Comparison of ENCODE assay signal across 19 cellular contexts in the genomic region with DNA sequence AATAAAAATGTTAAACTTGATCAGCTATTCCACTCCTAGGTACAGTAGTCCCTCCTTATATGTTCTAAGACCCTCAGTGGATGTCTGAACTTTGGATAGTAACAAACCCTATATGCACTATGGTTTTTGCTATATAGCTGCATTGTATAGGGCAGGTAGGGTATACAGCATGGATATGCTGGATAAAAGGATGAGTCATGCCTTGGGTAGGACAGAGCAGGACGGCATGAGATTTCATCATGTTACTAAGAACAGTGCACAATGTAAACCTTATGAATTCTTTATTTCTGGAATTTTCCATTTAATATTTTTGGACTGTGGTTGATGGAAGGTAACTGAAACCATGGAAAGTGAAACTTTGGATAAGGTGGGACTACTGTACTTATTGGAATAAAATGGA.
"Had no signal": no experiment of that assay in that cellular context is flagged by ENCODE, and none has a peak within 500 bp of the region (broad histone marks: within the 10 kb centered on the region; RNA-seq: fewer than 3 reads in every experiment).

No MANE protein-coding gene starts in this region.

- H3K27ac ChIP-seq: adrenal gland, hepatocyte, ovary, sigmoid colon, VCaP had no signal

- H3K36me3 ChIP-seq: adrenal gland, ovary had no signal

- H3K9me3 ChIP-seq: adrenal gland had no signal

- H3K4me1 ChIP-seq: adrenal gland, sigmoid colon had no signal

- H3K79me2 ChIP-seq: hepatocyte had no signal

- H3K4me2 ChIP-seq: hepatocyte had no signal

- H2AFZ ChIP-seq: hepatocyte had no signal

- ATAC-seq: activated CD8-positive, alpha-beta memory T cell treated with anti-CD3 and anti-CD28 coated beads, Interleukin-2, amount 10 ng/mL, durations not matched to agents 7 days and 5 days; left lobe of liver; naive thymus-derived CD4-positive, alpha-beta T cell; stimulated activated memory B cell treated with anti-CD40 and anti-IgM and Interleukin-4, amounts not matched to agents 10 μg/mL and 1 μg/mL and 100 μg/mL, for 72 hours had no signal

- DNase-seq: activated CD4-positive, alpha-beta memory T cell treated with anti-CD3 and anti-CD28 coated beads for 36 hours; activated CD4-positive, alpha-beta T cell treated with anti-CD3 and anti-CD28 coated beads for 1 hour; activated CD8-positive, alpha-beta memory T cell treated with anti-CD3 and anti-CD28 coated beads, Interleukin-2, amount 10 ng/mL, durations not matched to agents 7 days and 5 days; activated effector memory CD4-positive, alpha-beta T cell treated with Interleukin-2 at 50 U/mL for 16 hours; activated T-cell treated with anti-CD3 and anti-CD28 coated beads, Interleukin-2, amount 50 U/mL, for 24 hours; adrenal gland; cortex of kidney; effector CD4-positive, alpha-beta T cell; naive thymus-derived CD4-positive, alpha-beta T cell; ovary; sigmoid colon; stimulated activated CD4-positive, alpha-beta T cell treated with anti-CD3 and anti-CD28 coated beads, Interleukin-2, amount 100 ng/mL, for 48 hours; T-helper 1 cell; T1000 had no signal

- FAIRE-seq: keratinocyte had no signal

- H3K27me3 ChIP-seq: adrenal gland, hepatocyte, ovary, sigmoid colon had no signal

- H3K4me3 ChIP-seq: adrenal gland, hepatocyte, ovary, sigmoid colon had no signal
